Comparison of ENCODE assay signal across 8 cellular contexts in the genomic region with DNA sequence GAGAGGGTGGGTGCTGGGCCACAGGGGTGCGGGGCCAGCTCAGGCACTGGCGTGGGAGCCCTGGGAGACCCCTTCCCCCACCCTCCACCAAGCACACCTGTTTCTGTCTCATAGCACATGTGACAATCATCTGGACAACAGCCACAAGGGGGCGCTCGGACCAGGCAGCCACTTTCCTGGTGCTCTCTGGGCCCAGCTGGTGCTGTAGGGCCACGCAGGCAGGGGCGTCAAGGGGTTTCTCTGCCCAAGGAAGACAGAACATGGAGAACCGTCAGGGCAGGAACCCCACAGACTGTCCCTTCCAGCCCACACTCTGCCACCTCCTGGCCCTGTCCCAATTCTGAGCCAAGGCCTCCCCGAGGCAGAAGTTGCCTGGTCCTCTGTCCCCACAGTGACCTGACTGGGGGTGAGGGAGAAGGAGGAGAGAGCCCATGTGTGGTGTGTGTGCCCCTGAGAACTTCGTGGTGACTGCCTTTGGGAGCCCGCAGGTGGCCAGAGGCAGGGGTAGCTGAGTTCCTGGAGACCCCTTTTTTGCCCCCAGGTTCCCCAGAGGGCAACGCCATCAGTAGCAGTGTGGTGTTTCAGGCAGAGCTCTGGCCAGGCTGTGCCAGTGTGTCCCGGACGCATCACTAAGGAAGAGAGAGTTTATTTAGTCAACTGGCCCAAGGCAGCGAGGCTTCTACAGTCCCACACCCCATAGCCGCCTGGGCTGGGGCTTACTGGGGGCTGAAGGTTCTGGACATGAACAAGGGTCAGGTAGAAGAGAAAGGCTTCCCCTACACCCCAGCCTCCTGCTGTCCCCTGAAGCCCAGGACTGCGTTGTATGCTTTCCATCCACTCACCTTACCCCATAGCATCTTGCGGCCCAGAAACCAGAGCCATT. TPM values are rescaled to one million over a fixed set of nuclear protein-coding genes. Genes with fewer than 3 reads are reported as not detected.
DNase-seq lines count a peak whose midpoint lies in the region; ATAC-seq and TF ChIP-seq lines count a peak whose summit lies in the region.

No MANE protein-coding gene starts in this region.

- TF ChIP-seq EP300 in neural cell (conservative IDR thresholded peaks at IDR 0.05; ENCODE audit: poor library complexity, severe bottlenecking) = no peak

- H3K36me3 ChIP-seq in esophagus squamous epithelium = peaks cover 0 to 34% (median 0%) of the 10 kb centered on the region in 3 donors
- no peaks in the 10 kb centered on the region for H3K36me3 ChIP-seq in neural cell (ENCODE audit: insufficient read depth, low read length)

- no peaks in the 10 kb centered on the region for H3K27me3 ChIP-seq in esophagus squamous epithelium
- H3K27me3 ChIP-seq in neural cell (ENCODE audit: insufficient read depth, low read depth, low read length) = no peaks in the 10 kb centered on the region

- no peaks in the 10 kb centered on the region for H4K20me1 ChIP-seq in neural cell (ENCODE audit: insufficient read depth)

- peaks cover 9 to 24% (median 14%) of the 10 kb centered on the region in 3 donors for H3K4me1 ChIP-seq in esophagus squamous epithelium

- H2AFZ ChIP-seq in neural cell (ENCODE audit: low read depth, low read length) = no peak overlapping the region

- TF ChIP-seq CTCF in GM12875 (IDR thresholded peaks at IDR 0.05; ENCODE audit: borderline replicate concordance, insufficient read depth, low read depth, low read length) (peak; percentile 78), esophagus squamous epithelium (IDR thresholded peaks at IDR 0.05) (peak; percentile 49 to 72 (median 68)), neural cell (IDR thresholded peaks at IDR 0.05; ENCODE audit: poor library complexity, severe bottlenecking) (peak; percentile 72)

- H3K79me2 ChIP-seq in neural cell (replicated peaks; ENCODE audit: insufficient read depth, low read length) = peaks cover 6% of the 10 kb centered on the region

- TF ChIP-seq POLR2A in esophagus squamous epithelium (IDR thresholded peaks at IDR 0.05) = no peak

- intact Hi-C loops in esophagus squamous epithelium (cut with DNase I) = no loop called here

- H3K9me2 ChIP-seq in neural cell (ENCODE audit: insufficient read depth, low read length) = no peaks in the 10 kb centered on the region

- WGBS in esophagus squamous epithelium, 2 donors = 35 to 92% methylated on average over 2 to 8 of the region's 17 CpGs

- H3K27ac ChIP-seq in esophagus squamous epithelium (no peak overlapping the region), neural cell (ENCODE audit: low read length) (no peak overlapping the region), substantia nigra (ENCODE audit: low read depth, low read length, poor library complexity, severe bottlenecking) (no peak overlapping the region)

- H3F3A ChIP-seq in neural cell (ENCODE audit: insufficient read depth, low read length, poor library complexity, severe bottlenecking) = no peaks in the 10 kb centered on the region

- peak; percentile 49 for TF ChIP-seq RAD21 in neural cell (conservative IDR thresholded peaks at IDR 0.05)

- DNase-seq in OCI-M1 (lab: John Stamatoyannopoulos, UW) (peak; percentile 67), activated T-cell treated with anti-CD3 and anti-CD28 coated beads for 24 hours (ENCODE audit: low read depth) (peak; percentile 76), esophagus squamous epithelium (lab: John Stamatoyannopoulos, UW) (no peak), substantia nigra (lab: John Stamatoyannopoulos, UW) (peak in 36 of 49 donors; percentile 21 to 81 (median 56)), cerebellar nuclear complex (lab: John Stamatoyannopoulos, UW) (no peak)

- no peak overlapping the region for H3K4me3 ChIP-seq in GM12875 (ENCODE audit: low read depth, low read length)
- H3K4me3 ChIP-seq in esophagus squamous epithelium = no peak overlapping the region
- no peak overlapping the region for H3K4me3 ChIP-seq in neural cell (ENCODE audit: low read length)

- H3K9me3 ChIP-seq in esophagus squamous epithelium = no peaks in the 10 kb centered on the region
- H3K9me3 ChIP-seq in neural cell (ENCODE audit: low read length) = no peaks in the 10 kb centered on the region

- peak; percentile 29 for ATAC-seq in HG03460 (IDR thresholded peaks at IDR 0.05; ENCODE audit: unreplicated experiment)

- no peak overlapping the region for H3K9ac ChIP-seq in neural cell (ENCODE audit: low read length)

- H3K4me2 ChIP-seq in neural cell (ENCODE audit: low read length) = no peak overlapping the region

TF ChIP-seq in neural cell, 6 proteins besides CTCF, POLR2A, EP300 and RAD21:
- TF ChIP-seq TAF1 (IDR thresholded peaks at IDR 0.05; ENCODE audit: low read depth) (no peak), SMC3 (conservative IDR thresholded peaks at IDR 0.05; ENCODE audit: poor library complexity) (peak; percentile 62)
TF ChIP-seq in neural cell: peak in this region for 1.

RNA-seq across cellular contexts. Expression of a gene that starts 3.1 kb away (rescaled TPM):
- 10 to 100 TPM; 12.9 to 46.0 (median 18.0) TPM for total RNA-seq in esophagus squamous epithelium
- polyA plus RNA-seq in neural cell = 59.4 and 61.2 TPM in 2 replicates
- polyA minus RNA-seq in neural cell = 34.6 and 36.9 TPM in 2 replicates

RNA-seq across cellular contexts. Expression of a gene that starts 12.2 kb away (rescaled TPM):
- 10 to 100 TPM; 19.9 to 62.1 (median 27.8) TPM for total RNA-seq in esophagus squamous epithelium
- 507 and 592 TPM in 2 replicates for polyA plus RNA-seq in neural cell
- 346 and 414 TPM in 2 replicates for polyA minus RNA-seq in neural cell

Comparison
In these comparisons a context has a peak if more than half of its experiments do, and no peak if none do; other contexts are left out.
1. DNase-seq: peak in OCI-M1 (single experiment), activated T-cell treated with anti-CD3 and anti-CD28 coated beads for 24 hours (single experiment) and substantia nigra (36 of 49); none in esophagus squamous epithelium (single experiment) and cerebellar nuclear complex (0 of 2).
2. Peak in every context shown above with its lines, with median percentiles within 50 percentile points of each other: CTCF ChIP-seq.